8 cellular contexts compared by ENCODE assay signal in genomic region chr10:32318476-32318896, GRCh38. TPM values are rescaled to one million over a fixed set of nuclear protein-coding genes. Genes with fewer than 3 reads are reported as not detected.
DNase-seq lines count a peak whose midpoint lies in the region; ATAC-seq and TF ChIP-seq lines count a peak whose summit lies in the region.

No MANE protein-coding gene starts in this region.

- peaks cover 0 to 7% (median 3%) of the 10 kb centered on the region in 5 experiments for H3K9me3 Mint-ChIP-seq in brain

- H3F3A ChIP-seq in DOHH2 (ENCODE audit: control insufficient read depth, insufficient read depth), result peaks cover 13% of the 10 kb centered on the region
- H3F3A ChIP-seq in smooth muscle cell (ENCODE audit: low read depth), result no peaks in the 10 kb centered on the region

- peaks cover 69% of the 10 kb centered on the region for H3K4me1 Mint-ChIP-seq in brain

- no peak overlapping the region for H3K4me3 Mint-ChIP-seq in brain

- no peak overlapping the region for H2AFZ ChIP-seq in smooth muscle cell (ENCODE audit: low read depth)

- H3K27me3 Mint-ChIP-seq in brain, result no peaks in the 10 kb centered on the region

- peaks cover 20% of the 10 kb centered on the region for H3K36me3 ChIP-seq in DOHH2 (ENCODE audit: control insufficient read depth, low read length)
- H3K36me3 ChIP-seq in vagina, result no peaks in the 10 kb centered on the region
- no peaks in the 10 kb centered on the region for H3K36me3 ChIP-seq in smooth muscle cell (ENCODE audit: low read depth)

- intact Hi-C loops in vagina (cut with DNase I), result no loop called here

- H3K27ac Mint-ChIP-seq in brain, result peak overlapping the region in 3 of 5 experiments; percentile 1 to 57 (median 7)

- DNase-seq in vagina (ENCODE audit: extremely low spot score in 2 of 2), result no peak
- DNase-seq in smooth muscle cell (lab: John Stamatoyannopoulos, UW; ENCODE audit: unreplicated experiment), result no peak
- no peak for DNase-seq in NCI-H345 (lab: John Stamatoyannopoulos, UW)
- DNase-seq in NCI-H2227 treated with DMSO at 0.1 percent for 48 hours (lab: John Stamatoyannopoulos, UW), result no peak

- TF ChIP-seq CTCF in DOHH2 (IDR thresholded peaks at IDR 0.05; ENCODE audit: low read depth, low read length, poor library complexity, severe bottlenecking) (no peak), brain (conservative IDR thresholded peaks at IDR 0.05) (no peak), vagina (IDR thresholded peaks at IDR 0.05) (no peak), smooth muscle cell (IDR thresholded peaks at IDR 0.05; ENCODE audit: borderline replicate concordance, insufficient read depth, poor library complexity, severe bottlenecking) (no peak)

- TF ChIP-seq POLR2A in vagina (IDR thresholded peaks at IDR 0.05), result no peak

- H3K36me3 Mint-ChIP-seq in brain, result peaks cover 75% of the 10 kb centered on the region

- H3K27me3 ChIP-seq in DOHH2 (ENCODE audit: control insufficient read depth, low read length) (no peaks in the 10 kb centered on the region), vagina (no peaks in the 10 kb centered on the region), smooth muscle cell (ENCODE audit: low read depth) (no peaks in the 10 kb centered on the region)

- no peak overlapping the region for H3K9ac ChIP-seq in smooth muscle cell (ENCODE audit: low read depth)

- H3K9me3 ChIP-seq in DOHH2 (ENCODE audit: control insufficient read depth, insufficient read depth, low read length), result no peaks in the 10 kb centered on the region
- no peaks in the 10 kb centered on the region for H3K9me3 ChIP-seq in vagina
- H3K9me3 ChIP-seq in smooth muscle cell (replicated peaks; ENCODE audit: low read depth), result no peaks in the 10 kb centered on the region

- WGBS in smooth muscle cell (ENCODE audit: low lambda C conversion rate), result 80% methylated on average over 4 of the region's 4 CpGs

- H3K4me2 ChIP-seq in DOHH2 (ENCODE audit: low read length), result peak overlapping the region; percentile 84
- no peak overlapping the region for H3K4me2 ChIP-seq in smooth muscle cell

- no peaks in the 10 kb centered on the region for H3K9me2 ChIP-seq in DOHH2 (replicated peaks; ENCODE audit: control insufficient read depth, low read length)

- peak overlapping the region; percentile 61 for H3K4me3 ChIP-seq in DOHH2 (ENCODE audit: low read length)
- H3K4me3 ChIP-seq in vagina, result no peak overlapping the region
- no peak overlapping the region for H3K4me3 ChIP-seq in smooth muscle cell

- peaks cover 96% of the 10 kb centered on the region for H3K4me1 ChIP-seq in DOHH2 (ENCODE audit: control insufficient read depth, low read length)
- H3K4me1 ChIP-seq in vagina, result peaks cover 94% of the 10 kb centered on the region
- no peaks in the 10 kb centered on the region for H3K4me1 ChIP-seq in smooth muscle cell (ENCODE audit: low read depth)

- peaks cover 99% of the 10 kb centered on the region for H3K79me2 ChIP-seq in DOHH2 (ENCODE audit: control insufficient read depth, low read length)
- H3K79me2 ChIP-seq in smooth muscle cell (ENCODE audit: low read depth), result peaks cover 100% of the 10 kb centered on the region

- ATAC-seq in GM19397 (IDR thresholded peaks at IDR 0.05; ENCODE audit: unreplicated experiment), result peak; percentile 25
- ATAC-seq in HG03439 (IDR thresholded peaks at IDR 0.05; ENCODE audit: unreplicated experiment), result peak; percentile 44

- H4K20me1 ChIP-seq in DOHH2 (ENCODE audit: control insufficient read depth, insufficient read depth, low read depth, low read length) (peaks cover 9% of the 10 kb centered on the region; the same call in 1 of the 2 replicates), smooth muscle cell (ENCODE audit: low read depth) (peaks cover 100% of the 10 kb centered on the region)

- H3K27ac ChIP-seq in DOHH2 (ENCODE audit: low read depth, low read length) (peak overlapping the region; percentile 82), vagina (peak overlapping the region; percentile 28), smooth muscle cell (ENCODE audit: low read depth) (no peak overlapping the region)

RNA-seq across cellular contexts. Expression of gene EPC1, which starts 28.5 kb away (rescaled TPM):
- polyA plus RNA-seq in brain (ENCODE audit: insufficient read depth, low read depth, low replicate concordance) (16.4 TPM), smooth muscle cell (16.3 and 19.4 TPM in 2 replicates)
- total RNA-seq in vagina (54.5 TPM), smooth muscle cell (52.1 TPM in 2 replicates)
